Comparison of ENCODE assay signal across 19 cellular contexts in the genomic region with DNA sequence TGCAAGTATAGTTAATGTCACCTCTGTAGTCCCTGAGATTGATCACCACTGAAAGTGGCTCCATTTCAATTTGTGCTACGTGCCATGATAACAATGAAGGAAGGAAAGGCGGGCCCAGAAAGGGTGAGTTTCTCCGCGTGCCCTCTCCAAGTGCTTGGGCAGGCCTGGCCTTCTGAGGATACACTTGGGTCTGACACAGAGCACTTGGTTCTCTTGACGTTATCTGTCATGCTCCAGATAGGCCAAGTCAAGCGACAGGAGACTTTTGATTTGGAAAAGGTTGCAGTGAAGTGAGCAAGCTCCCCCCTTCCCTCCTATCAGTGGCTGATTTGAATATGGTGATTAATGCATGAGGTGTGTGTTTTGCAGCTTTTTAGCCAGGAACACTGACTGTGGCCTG.
DNase-seq lines count a peak whose midpoint lies in the region; ATAC-seq and TF ChIP-seq lines count a peak whose summit lies in the region.
"Had no signal": no experiment of that assay in that cellular context is flagged by ENCODE, and none has a peak within 500 bp of the region (broad histone marks: within the 10 kb centered on the region; RNA-seq: fewer than 3 reads in every experiment).

No MANE protein-coding gene starts in this region.

- H3K36me3 ChIP-seq in cardiac muscle cell (no peaks in the 10 kb centered on the region), BLaER1 (no peaks in the 10 kb centered on the region), GM23338 (ENCODE audit: insufficient read depth) (no peaks in the 10 kb centered on the region), right lobe of liver (no peaks in the 10 kb centered on the region)

- H3K4me2 ChIP-seq in BLaER1 (peak overlapping the region; percentile 71), GM23338 (no peak overlapping the region)
- H3K4me2 ChIP-seq: A549 had no signal

- no peak for TF ChIP-seq CTCF in cardiac muscle cell (IDR thresholded peaks at IDR 0.05; ENCODE audit: low read depth, low read length)
- TF ChIP-seq CTCF in GM23338 (conservative IDR thresholded peaks at IDR 0.05; ENCODE audit: low read depth in 2 of 2) = no peak
- no peak for TF ChIP-seq CTCF in glutamatergic neuron (IDR thresholded peaks at IDR 0.05; ENCODE audit: partially characterized antibody, unreplicated experiment)
- TF ChIP-seq CTCF in right lobe of liver (IDR thresholded peaks at IDR 0.05) = no peak
- no peak for TF ChIP-seq CTCF in osteocyte (IDR thresholded peaks at IDR 0.05)

- no peaks in the 10 kb centered on the region for H3K27me3 ChIP-seq in cardiac muscle cell
- H3K27me3 ChIP-seq in right cardiac atrium (ENCODE audit: control insufficient read depth, insufficient read depth) = no peaks in the 10 kb centered on the region
- H3K27me3 ChIP-seq in BLaER1 = no peaks in the 10 kb centered on the region
- no peaks in the 10 kb centered on the region for H3K27me3 ChIP-seq in GM23338 (ENCODE audit: insufficient read depth)
- H3K27me3 ChIP-seq in right lobe of liver = no peaks in the 10 kb centered on the region

- 74% methylated on average over 6 of the region's 6 CpGs for WGBS in right cardiac atrium
- 81% methylated on average over 5 of the region's 6 CpGs for WGBS in right lobe of liver (ENCODE audit: insufficient coverage, low coverage, low lambda C conversion rate, missing lambda C conversion rate)

- H3K36me3 Mint-ChIP-seq in GM23338 (ENCODE audit: low read depth) (peaks cover 4% of the 10 kb centered on the region; the same call in 1 of the 3 replicates), glutamatergic neuron (ENCODE audit: unreplicated experiment) (no peaks in the 10 kb centered on the region), osteocyte (ENCODE audit: unreplicated experiment) (peaks cover 14% of the 10 kb centered on the region)
- H3K36me3 Mint-ChIP-seq: CD8-positive, alpha-beta T cell had no signal

- no peaks in the 10 kb centered on the region for H3K9me3 Mint-ChIP-seq in GM23338
- peaks cover 3% of the 10 kb centered on the region for H3K9me3 Mint-ChIP-seq in glutamatergic neuron (ENCODE audit: unreplicated experiment)
- H3K9me3 Mint-ChIP-seq in osteocyte (ENCODE audit: unreplicated experiment) = no peaks in the 10 kb centered on the region
- H3K9me3 Mint-ChIP-seq: CD4-positive, alpha-beta T cell; CD8-positive, alpha-beta T cell had no signal

- H3K79me2 ChIP-seq in GM23338 (replicated peaks; ENCODE audit: insufficient read depth) = no peaks in the 10 kb centered on the region

- H3K4me1 ChIP-seq in cardiac muscle cell (ENCODE audit: low read depth) (peaks cover 18% of the 10 kb centered on the region), right cardiac atrium (ENCODE audit: control insufficient read depth, insufficient read depth, low read length) (no peaks in the 10 kb centered on the region), BLaER1 (peaks cover 88% of the 10 kb centered on the region), GM23338 (ENCODE audit: insufficient read depth) (no peaks in the 10 kb centered on the region), right lobe of liver (no peaks in the 10 kb centered on the region)
- H3K4me1 ChIP-seq: A549, Caco-2 had no signal

- H2AFZ ChIP-seq in GM23338 = no peak overlapping the region

- H3K9me3 ChIP-seq in cardiac muscle cell (ENCODE audit: low read depth) (no peaks in the 10 kb centered on the region), right cardiac atrium (ENCODE audit: control insufficient read depth, low read length) (no peaks in the 10 kb centered on the region), BLaER1 (no peaks in the 10 kb centered on the region), right lobe of liver (no peaks in the 10 kb centered on the region)
- H3K9me3 ChIP-seq: A549, Caco-2 had no signal

- H3K27ac ChIP-seq in cardiac muscle cell = peak overlapping the region; percentile 2
- H3K27ac ChIP-seq in right cardiac atrium (ENCODE audit: low read length) = no peak overlapping the region
- peak overlapping the region; percentile 29; the same call in 1 of the 2 replicates for H3K27ac ChIP-seq in BLaER1
- H3K27ac ChIP-seq in GM23338 (ENCODE audit: low read depth) = no peak overlapping the region
- no peak overlapping the region for H3K27ac ChIP-seq in right lobe of liver
- H3K27ac ChIP-seq: 22Rv1, A549, C4-2B had no signal

- H3K9ac ChIP-seq in BLaER1 = no peak overlapping the region

- H3K4me3 ChIP-seq in cardiac muscle cell (no peak overlapping the region), right cardiac atrium (ENCODE audit: low read length) (no peak overlapping the region), BLaER1 (no peak overlapping the region), GM23338 (no peak overlapping the region), right lobe of liver (no peak overlapping the region)
- H3K4me3 ChIP-seq: A549 had no signal

- TF ChIP-seq POLR2A in right lobe of liver (IDR thresholded peaks at IDR 0.05) = no peak

- no peak for ATAC-seq in right cardiac atrium
- ATAC-seq in GM23338 = no peak
- no peak for ATAC-seq in HG03108 (IDR thresholded peaks at IDR 0.05; ENCODE audit: unreplicated experiment)
- no peak for ATAC-seq in right lobe of liver
- ATAC-seq: A549; CD8-positive, alpha-beta T cell had no signal

- no peak overlapping the region for H3K4me3 Mint-ChIP-seq in GM23338
- H3K4me3 Mint-ChIP-seq in glutamatergic neuron (ENCODE audit: unreplicated experiment) = peak overlapping the region; percentile 46
- no peak overlapping the region for H3K4me3 Mint-ChIP-seq in osteocyte (ENCODE audit: unreplicated experiment)
- H3K4me3 Mint-ChIP-seq: B cell; CD4-positive, alpha-beta T cell; CD8-positive, alpha-beta T cell had no signal

- no peaks in the 10 kb centered on the region for H3F3A ChIP-seq in GM23338 (replicated peaks; ENCODE audit: low read depth)

- no peaks in the 10 kb centered on the region for H3K27me3 Mint-ChIP-seq in GM23338 (ENCODE audit: insufficient read depth, low read depth, poor library complexity)
- H3K27me3 Mint-ChIP-seq in glutamatergic neuron (ENCODE audit: unreplicated experiment) = peaks cover 4% of the 10 kb centered on the region
- H3K27me3 Mint-ChIP-seq in osteocyte (ENCODE audit: unreplicated experiment) = no peaks in the 10 kb centered on the region
- H3K27me3 Mint-ChIP-seq: B cell had no signal

- H3K4me1 Mint-ChIP-seq in GM23338 = peaks cover 20% of the 10 kb centered on the region; the same call in 2 of the 3 replicates
- peaks cover 58% of the 10 kb centered on the region for H3K4me1 Mint-ChIP-seq in glutamatergic neuron (ENCODE audit: low read depth, unreplicated experiment)
- peaks cover 6% of the 10 kb centered on the region for H3K4me1 Mint-ChIP-seq in osteocyte (ENCODE audit: unreplicated experiment)
- H3K4me1 Mint-ChIP-seq: B cell had no signal

- DNase-seq in cardiac muscle cell (ENCODE audit: low read depth in 1 of 2, low spot score in 1 of 2) (peak in 1 of 2 donors; percentile 60), right cardiac atrium (no peak), GM23338 (ENCODE audit: low spot score) (no peak), glutamatergic neuron (no peak), right lobe of liver (no peak), osteocyte (ENCODE audit: extremely low spot score, unreplicated experiment) (no peak)
- DNase-seq: AML-193; Caco-2; Calu3; CD4-positive, alpha-beta T cell; CD8-positive, alpha-beta T cell; DMS79 treated with DMSO at 0.1 percent for 48 hours; GF-D8 had no signal

- H4K20me1 ChIP-seq in BLaER1 (no peaks in the 10 kb centered on the region), GM23338 (replicated peaks; ENCODE audit: insufficient read depth) (no peaks in the 10 kb centered on the region)

- no peaks in the 10 kb centered on the region for H3K9me2 ChIP-seq in GM23338 (ENCODE audit: insufficient read depth)

- H3K27ac Mint-ChIP-seq in GM23338 (peak overlapping the region; percentile 52; the same call in 1 of the 2 replicates), glutamatergic neuron (ENCODE audit: unreplicated experiment) (peak overlapping the region; percentile 28), osteocyte (ENCODE audit: unreplicated experiment) (no peak overlapping the region)
- H3K27ac Mint-ChIP-seq: B cell; CD4-positive, alpha-beta T cell; CD8-positive, alpha-beta T cell had no signal

- intact Hi-C loops in right cardiac atrium (cut with DNase I) = no loop called here
- intact Hi-C loops in right lobe of liver (cut with DNase I) = no loop called here

TF ChIP-seq in GM23338, 12 proteins besides CTCF, POLR2A, EP300 and RAD21 (continues in another document):
- TF ChIP-seq, protein P1, sequence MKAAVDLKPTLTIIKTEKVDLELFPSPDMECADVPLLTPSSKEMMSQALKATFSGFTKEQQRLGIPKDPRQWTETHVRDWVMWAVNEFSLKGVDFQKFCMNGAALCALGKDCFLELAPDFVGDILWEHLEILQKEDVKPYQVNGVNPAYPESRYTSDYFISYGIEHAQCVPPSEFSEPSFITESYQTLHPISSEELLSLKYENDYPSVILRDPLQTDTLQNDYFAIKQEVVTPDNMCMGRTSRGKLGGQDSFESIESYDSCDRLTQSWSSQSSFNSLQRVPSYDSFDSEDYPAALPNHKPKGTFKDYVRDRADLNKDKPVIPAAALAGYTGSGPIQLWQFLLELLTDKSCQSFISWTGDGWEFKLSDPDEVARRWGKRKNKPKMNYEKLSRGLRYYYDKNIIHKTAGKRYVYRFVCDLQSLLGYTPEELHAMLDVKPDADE (IDR thresholded peaks at IDR 0.05) = no peak
- TF ChIP-seq JUNB (IDR thresholded peaks at IDR 0.05; ENCODE audit: unreplicated experiment) = no peak
- no peak for TF ChIP-seq ZNF114 (CRISPR knock-in tag; IDR thresholded peaks at IDR 0.05)
- no peak for TF ChIP-seq EZH2 (IDR thresholded peaks at IDR 0.05; ENCODE audit: low read depth, unreplicated experiment)
- TF ChIP-seq EZH2phosphoT487 (IDR thresholded peaks at IDR 0.05; ENCODE audit: unreplicated experiment) = no peak

Comparison
In these comparisons a context has a peak if more than half of its experiments do, and no peak if none do; other contexts are left out.
1. H3K27ac ChIP-seq: peak in cardiac muscle cell (single experiment) and BLaER1 (single experiment); none in right cardiac atrium (single experiment), GM23338 (single experiment) and right lobe of liver (0 of 3).